ENCODE assay signal across 8 cellular contexts in genomic region chr20:44828640-44829039, GRCh38. TPM values are rescaled to one million over a fixed set of nuclear protein-coding genes. Genes with fewer than 3 reads are reported as not detected.
"Had no signal": no experiment of that assay in that cellular context is flagged by ENCODE, and none has a peak within 500 bp of the region (broad histone marks: within the 10 kb centered on the region; RNA-seq: fewer than 3 reads in every experiment).

No MANE protein-coding gene starts in this region.

- ATAC-seq: GM23338, HCT116 had no signal

- H3K36me3 Mint-ChIP-seq: IgD-negative memory B cell had no signal

- H3K9me3 Mint-ChIP-seq: IgD-negative memory B cell had no signal

- H3K4me1 Mint-ChIP-seq: IgD-negative memory B cell had no signal

- H3K27ac Mint-ChIP-seq: GM23338, IgD-negative memory B cell had no signal

- H3K36me3 ChIP-seq: HAP-1 had no signal

- H3K4me3 Mint-ChIP-seq: GM23338, IgD-negative memory B cell had no signal

- H3K4me3 ChIP-seq: GM23338, HAP-1 had no signal

- H3K4me2 ChIP-seq: GM23338 had no signal

- H2AFZ ChIP-seq: GM23338 had no signal

- DNase-seq: KG1 had no signal

- FAIRE-seq: H1, H54 had no signal

RNA-seq across cellular contexts. Expression of gene RIMS4, which starts 18.3 kb away (rescaled TPM):
- total RNA-seq: HT-29 had no signal
- polyA plus RNA-seq: IgD-negative memory B cell had no signal
